1 cellular context compared by ENCODE assay signal in genomic region chr1:15215116-15215515, GRCh38.
TF ChIP-seq lines count a peak whose summit lies in the region.

No MANE protein-coding gene starts in this region.

TF ChIP-seq in K562, 482 proteins besides CTCF, POLR2A, EP300 and RAD21:
- TF ChIP-seq RCOR1 (IDR thresholded peaks at IDR 0.05; ENCODE audit: borderline replicate concordance in 1 of 2, low read depth in 2 of 2, low read length in 2 of 2) (0 out of 4 replicates have a peak, but pooled peaks of 1 of the 2 experiments have one; percentile 17), TAF7 (tag; IDR thresholded peaks at IDR 0.05) (no peak), ZNF41 (CRISPR knock-in tag; conservative IDR thresholded peaks at IDR 0.05) (no peak), SAFB2 (IDR thresholded peaks at IDR 0.05; ENCODE audit: borderline replicate concordance, low read depth, low read length, severe bottlenecking) (no peak), ZNF146 (CRISPR knock-in tag; IDR thresholded peaks at IDR 0.05; ENCODE audit: unreplicated experiment) (no peak), ZNF512 (tag; IDR thresholded peaks at IDR 0.05) (no peak), NFIC (IDR thresholded peaks at IDR 0.05) (peak; percentile 41), GTF3C2 (IDR thresholded peaks at IDR 0.05; ENCODE audit: borderline replicate concordance, extremely low read depth, insufficient read length) (no peak)
